In the genomic region with DNA sequence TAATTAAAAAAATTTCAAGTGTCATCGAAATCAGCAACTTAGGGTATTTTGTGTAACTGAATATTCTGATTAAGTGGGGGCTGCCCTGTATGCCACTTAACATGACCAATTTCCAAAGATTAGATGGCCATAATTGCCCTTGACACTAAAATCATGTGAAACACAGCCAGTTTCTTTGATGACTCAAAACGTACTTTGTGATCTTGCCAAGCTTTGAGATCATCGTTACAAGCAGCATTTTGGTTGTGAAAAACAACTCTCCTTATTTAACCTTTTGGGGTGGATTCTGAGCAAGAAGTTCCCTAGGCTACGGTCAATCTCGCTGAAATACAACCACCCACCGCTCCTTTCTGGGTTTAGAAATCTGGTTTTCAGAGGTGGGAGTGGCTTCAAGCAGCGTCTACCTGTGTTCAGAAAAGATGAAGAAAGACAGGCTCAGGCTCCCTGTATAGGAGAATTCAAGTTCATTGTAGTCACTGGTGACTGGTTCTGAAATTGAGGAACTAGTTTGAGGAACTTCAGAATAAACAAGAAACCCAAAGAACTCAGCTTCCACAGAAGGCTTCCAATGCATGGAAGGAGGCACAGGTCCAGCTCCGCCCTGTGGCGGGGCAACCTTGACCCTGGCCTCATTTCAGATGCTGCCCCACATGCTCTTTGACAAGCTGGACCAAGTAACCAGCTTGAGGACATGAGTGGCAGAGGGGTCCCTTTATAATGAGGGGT, we compare ENCODE assay signal across 8 cellular contexts. TPM values are rescaled to one million over a fixed set of nuclear protein-coding genes. Genes with fewer than 3 reads are reported as not detected.
A peak's percentile ranks its signal among the peaks of the same experiment; 100 is the strongest.
DNase-seq lines count a peak whose midpoint lies in the region; ATAC-seq and FAIRE-seq lines count a peak whose summit lies in the region.

No MANE protein-coding gene starts in this region.

- H3K36me3 Mint-ChIP-seq in stimulated activated naive B cell treated with anti-CD40 and anti-IgM and Interleukin-4, amounts not matched to agents 10 μg/mL and 1 μg/mL and 100 μg/mL, for 72 hours: peaks cover 55 to 80% of the 10 kb centered on the region in 2 donors

- peak; percentile 82 for FAIRE-seq in islet of Langerhans (lab: Jason Lieb, UNC)

- H3K27me3 Mint-ChIP-seq in stimulated activated naive B cell treated with anti-CD40 and anti-IgM and Interleukin-4, amounts not matched to agents 10 μg/mL and 1 μg/mL and 100 μg/mL, for 72 hours: no peaks in the 10 kb centered on the region

- H3K9ac ChIP-seq in adipocyte (ENCODE audit: low read length): peak overlapping the region; percentile 55

- H3K27me3 ChIP-seq in adipocyte (replicated peaks; ENCODE audit: control insufficient read depth, insufficient read depth, low read length): no peaks in the 10 kb centered on the region

- peak; percentile 70 to 73 for ATAC-seq in stimulated activated naive B cell treated with anti-CD40 and anti-IgM and Interleukin-4, amounts not matched to agents 10 μg/mL and 1 μg/mL and 100 μg/mL, for 72 hours (replicated peaks)
- ATAC-seq in GM19328 (IDR thresholded peaks at IDR 0.05; ENCODE audit: unreplicated experiment): no peak

- H3K4me3 Mint-ChIP-seq in stimulated activated naive B cell treated with anti-CD40 and anti-IgM and Interleukin-4, amounts not matched to agents 10 μg/mL and 1 μg/mL and 100 μg/mL, for 72 hours: peak overlapping the region; percentile 78 to 81

- peak overlapping the region; percentile 99 for H3K27ac Mint-ChIP-seq in stimulated activated naive B cell treated with anti-CD40 and anti-IgM and Interleukin-4, amounts not matched to agents 10 μg/mL and 1 μg/mL and 100 μg/mL, for 72 hours

- DNase-seq in stimulated activated CD4-positive, alpha-beta T cell treated with anti-CD3 and anti-CD28 coated beads, Interleukin-12 subunit alpha, Interleukin-12 subunit beta, amount 100 ng/mL, for 48 hours (ENCODE audit: low read depth in 2 of 3, low spot score in 1 of 3): peak in 2 of 3 donors; percentile 63 to 73
- no peak for DNase-seq in stimulated activated CD4-positive, alpha-beta T cell treated with anti-CD3 and anti-CD28 coated beads, Interleukin-4, amount 100 ng/mL, for 1 hour
- DNase-seq in NCI-H69 (lab: John Stamatoyannopoulos, UW): peak; percentile 20
- DNase-seq in adipocyte (ENCODE audit: low read depth): peak; percentile 94
- peak; percentile 76 for DNase-seq in stimulated activated naive B cell treated with anti-CD40 and anti-IgM and Interleukin-4, amounts not matched to agents 10 μg/mL and 1 μg/mL and 100 μg/mL, for 72 hours
- DNase-seq in SK-N-DZ (ENCODE audit: low spot score): no peak

- peak overlapping the region; percentile 63 for H3K4me3 ChIP-seq in adipocyte (ENCODE audit: low read length)

- no peaks in the 10 kb centered on the region for H3K9me3 ChIP-seq in adipocyte (ENCODE audit: control insufficient read depth, low read length)

- H3K9me3 Mint-ChIP-seq in stimulated activated naive B cell treated with anti-CD40 and anti-IgM and Interleukin-4, amounts not matched to agents 10 μg/mL and 1 μg/mL and 100 μg/mL, for 72 hours: no peaks in the 10 kb centered on the region

- peaks cover 55 to 86% of the 10 kb centered on the region in 2 donors for H3K4me1 Mint-ChIP-seq in stimulated activated naive B cell treated with anti-CD40 and anti-IgM and Interleukin-4, amounts not matched to agents 10 μg/mL and 1 μg/mL and 100 μg/mL, for 72 hours

- peaks cover 66% of the 10 kb centered on the region for H3K4me1 ChIP-seq in adipocyte (ENCODE audit: control insufficient read depth, insufficient read depth, low read length)

- H3K36me3 ChIP-seq in adipocyte (ENCODE audit: control insufficient read depth, insufficient read depth, low read length, severe bottlenecking): no peaks in the 10 kb centered on the region

RNA-seq across cellular contexts. Expression of a gene that starts 9.4 kb away (rescaled TPM):
- 3.2 and 3.7 TPM in 2 replicates for polyA plus RNA-seq in SK-N-DZ (2014; cell fraction: cytosol; rRNA removed)
- polyA plus RNA-seq in SK-N-DZ (2014; cell fraction: nucleus; rRNA removed): 6.2 and 10.1 TPM in 2 replicates

RNA-seq across cellular contexts. Expression of a gene that starts 45.6 kb away (rescaled TPM):
- polyA plus RNA-seq in SK-N-DZ (2014; cell fraction: cytosol; rRNA removed): not detected in 2 replicates
- polyA plus RNA-seq in SK-N-DZ (2014; cell fraction: nucleus; rRNA removed): not detected in 2 replicates

Comparison
In these comparisons a context has a peak if more than half of its experiments do, and no peak if none do; other contexts are left out.
1. DNase-seq: peak in stimulated activated CD4-positive, alpha-beta T cell treated with anti-CD3 and anti-CD28 coated beads, Interleukin-12 subunit alpha, Interleukin-12 subunit beta, amount 100 ng/mL, for 48 hours (2 of 3), NCI-H69 (single experiment), adipocyte (single experiment) and stimulated activated naive B cell treated with anti-CD40 and anti-IgM and Interleukin-4, amounts not matched to agents 10 μg/mL and 1 μg/mL and 100 μg/mL, for 72 hours (single experiment); none in stimulated activated CD4-positive, alpha-beta T cell treated with anti-CD3 and anti-CD28 coated beads, Interleukin-4, amount 100 ng/mL, for 1 hour (single experiment) and SK-N-DZ (single experiment).